17 cellular contexts compared by ENCODE assay signal in the genomic region with DNA sequence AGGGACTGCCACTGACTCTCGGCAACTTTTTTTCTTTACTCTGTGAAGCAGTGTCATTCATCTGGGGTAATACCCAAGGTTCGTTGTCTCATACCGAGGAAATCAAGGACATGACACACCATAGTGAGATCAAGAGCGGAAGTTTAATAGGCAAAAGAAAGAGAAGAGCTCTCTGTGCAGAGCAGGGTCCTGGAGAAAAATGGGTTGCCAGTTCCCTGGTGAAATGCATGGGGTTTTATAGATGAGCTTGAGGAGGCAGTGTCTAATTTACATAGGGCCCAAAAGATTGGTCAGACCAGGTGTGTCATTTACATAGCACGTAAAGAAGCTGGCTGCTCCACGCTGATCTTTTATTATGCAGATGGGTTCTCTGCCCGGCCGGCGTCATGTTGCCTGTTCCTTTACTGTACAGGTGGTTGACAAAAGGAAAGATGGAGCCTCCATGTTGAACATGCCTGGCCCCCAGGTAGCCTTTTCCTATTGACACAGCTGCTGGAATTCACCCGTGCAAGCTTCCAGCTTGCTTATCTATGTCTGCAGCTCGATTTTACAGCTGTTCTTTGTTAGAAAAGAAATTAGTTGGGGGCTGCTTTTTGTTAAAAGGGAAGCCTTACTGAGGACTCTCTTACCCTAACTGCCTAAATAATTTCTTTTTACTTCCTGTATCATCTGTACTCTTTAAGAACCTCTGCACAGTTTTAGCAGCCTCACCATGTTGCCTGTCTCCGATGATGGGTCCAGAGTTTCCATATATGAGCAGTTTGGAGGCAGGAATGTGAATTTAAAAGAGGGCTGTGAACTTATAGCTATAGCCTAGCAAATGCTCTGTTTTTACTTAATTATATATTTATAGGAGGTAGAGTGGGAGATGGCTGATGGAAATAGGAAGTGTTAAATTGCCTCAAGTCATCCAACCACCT.
DNase-seq lines count a peak whose midpoint lies in the region; ATAC-seq lines count a peak whose summit lies in the region.
"Had no signal": no experiment of that assay in that cellular context is flagged by ENCODE, and none has a peak within 500 bp of the region (broad histone marks: within the 10 kb centered on the region; RNA-seq: fewer than 3 reads in every experiment).

No MANE protein-coding gene starts in this region.

- peak overlapping the region; percentile 39 for H3K18ac ChIP-seq in mesendoderm (ENCODE audit: low read length)

- no peak overlapping the region for H2BK120ac ChIP-seq in mesendoderm (ENCODE audit: low read depth, low read length)

- H2AK5ac ChIP-seq in mesendoderm (ENCODE audit: low read length): no peak overlapping the region

- H3K27me3 ChIP-seq in HUES6 (ENCODE audit: control insufficient read depth, insufficient read depth, low read length): no peaks in the 10 kb centered on the region
- no peaks in the 10 kb centered on the region for H3K27me3 ChIP-seq in NT2/D1 (ENCODE audit: insufficient read depth, insufficient read length)
- H3K27me3 ChIP-seq in mesendoderm (ENCODE audit: insufficient read depth, low read length, poor library complexity): no peaks in the 10 kb centered on the region
- no peaks in the 10 kb centered on the region for H3K27me3 ChIP-seq in SJCRH30
- H3K27me3 ChIP-seq: Peyer's patch had no signal

- no peaks in the 10 kb centered on the region for H3K9me3 Mint-ChIP-seq in activated CD8-positive, alpha-beta memory T cell treated with anti-CD3 and anti-CD28 coated beads, Interleukin-2, amount 10 ng/mL, durations not matched to agents 7 days and 5 days (ENCODE audit: low read depth)

- H3K4me1 ChIP-seq in HUES6 (ENCODE audit: control insufficient read depth, insufficient read depth, low read length) (peaks cover 21% of the 10 kb centered on the region), NT2/D1 (ENCODE audit: insufficient read depth, insufficient read length) (no peaks in the 10 kb centered on the region), mesendoderm (ENCODE audit: control insufficient read depth, low read depth, low read length) (no peaks in the 10 kb centered on the region), SJCRH30 (no peaks in the 10 kb centered on the region)
- H3K4me1 ChIP-seq: esophagus muscularis mucosa, Peyer's patch had no signal

- no peaks in the 10 kb centered on the region for H3K36me3 ChIP-seq in HUES6 (ENCODE audit: control insufficient read depth, insufficient read depth, low read length)
- H3K36me3 ChIP-seq in NT2/D1 (ENCODE audit: insufficient read depth, insufficient read length, low read length): no peaks in the 10 kb centered on the region
- H3K36me3 ChIP-seq in mesendoderm (ENCODE audit: control insufficient read depth, insufficient read depth, low read length): no peaks in the 10 kb centered on the region
- H3K36me3 ChIP-seq in SJCRH30: no peaks in the 10 kb centered on the region
- H3K36me3 ChIP-seq: esophagus muscularis mucosa, Peyer's patch had no signal

- H2BK5ac ChIP-seq in mesendoderm (ENCODE audit: low read length): no peak overlapping the region

- H3K9ac ChIP-seq in HUES6 (ENCODE audit: low read length) (no peak overlapping the region), NT2/D1 (ENCODE audit: insufficient read length, low read depth) (no peak overlapping the region), mesendoderm (ENCODE audit: low read length) (no peak overlapping the region)

- H3K9me3 ChIP-seq in HUES6 (ENCODE audit: control insufficient read depth, insufficient read depth, low read depth, low read length): peaks cover 17% of the 10 kb centered on the region; the same call in 1 of the 2 replicates
- H3K9me3 ChIP-seq in NT2/D1 (ENCODE audit: insufficient read depth, low read length): no peaks in the 10 kb centered on the region
- H3K9me3 ChIP-seq in SJCRH30 (replicated peaks): no peaks in the 10 kb centered on the region
- H3K9me3 ChIP-seq: Peyer's patch had no signal

- H4K5ac ChIP-seq in mesendoderm (ENCODE audit: low read length): no peak overlapping the region

- DNase-seq in NCI-H2029 treated with DMSO at 0.1 percent for 48 hours (lab: John Stamatoyannopoulos, UW) (peak; percentile 65), NT2/D1 (ENCODE audit: low read depth, low spot score) (peak; percentile 38), mesendoderm (no peak), SJCRH30 (no peak)
- no peak for DNase-seq in activated CD8-positive, alpha-beta memory T cell treated with anti-CD3 and anti-CD28 coated beads, Interleukin-2, amount 10 ng/mL, durations not matched to agents 7 days and 5 days
- no peak for DNase-seq in NK-92 treated with Interleukin-12 subunit alpha and Interleukin-12 subunit beta, amount 100 ng/mL, for 24 hours (lab: John Stamatoyannopoulos, UW)
- DNase-seq in activated CD4-positive, CD25-positive, alpha-beta regulatory T cell treated with anti-CD3 and anti-CD28 coated beads, Interleukin-2, amount 50 U/mL, for 72 hours: no peak
- DNase-seq: activated CD4-positive, alpha-beta T cell treated with anti-CD3 and anti-CD28 coated beads, Interleukin-2, amount 50 U/mL, for 1 hour; activated T-cell treated with anti-CD3 and anti-CD28 coated beads, Interleukin-2, amount 50 U/mL, for 72 hours; C1 segment of cervical spinal cord; GDM1; Peyer's patch; small intestine; T-helper 2 cell had no signal

- no peaks in the 10 kb centered on the region for H3K4me1 Mint-ChIP-seq in activated CD8-positive, alpha-beta memory T cell treated with anti-CD3 and anti-CD28 coated beads, Interleukin-2, amount 10 ng/mL, durations not matched to agents 7 days and 5 days
- H3K4me1 Mint-ChIP-seq: memory B cell had no signal

- no peak overlapping the region for H3K27ac Mint-ChIP-seq in activated CD8-positive, alpha-beta memory T cell treated with anti-CD3 and anti-CD28 coated beads, Interleukin-2, amount 10 ng/mL, durations not matched to agents 7 days and 5 days
- H3K27ac Mint-ChIP-seq: activated T-cell treated with anti-CD3 and anti-CD28 coated beads, Interleukin-2, amount 50 U/mL, for 72 hours; memory B cell had no signal

- H4K8ac ChIP-seq in mesendoderm (ENCODE audit: low read depth, low read length): no peak overlapping the region

- no peaks in the 10 kb centered on the region for H3K36me3 Mint-ChIP-seq in activated CD8-positive, alpha-beta memory T cell treated with anti-CD3 and anti-CD28 coated beads, Interleukin-2, amount 10 ng/mL, durations not matched to agents 7 days and 5 days
- H3K36me3 Mint-ChIP-seq: memory B cell had no signal

- H3K56ac ChIP-seq in mesendoderm (ENCODE audit: low read length): no peak overlapping the region

- H3K4me3 ChIP-seq in HUES6 (ENCODE audit: low read depth, low read length) (peak overlapping the region; percentile 1; the same call in 1 of the 2 replicates), NT2/D1 (ENCODE audit: insufficient read length, low read depth) (no peak overlapping the region), mesendoderm (ENCODE audit: low read length) (no peak overlapping the region), SJCRH30 (no peak overlapping the region)
- H3K4me3 ChIP-seq: esophagus muscularis mucosa, Peyer's patch had no signal

- H3K23ac ChIP-seq in mesendoderm (ENCODE audit: low read length): no peak overlapping the region

- CTCF ChIA-PET in activated CD8-positive, alpha-beta memory T cell treated with anti-CD3 and anti-CD28 coated beads, Interleukin-2, amount 10 ng/mL, durations not matched to agents 7 days and 5 days (lab: Charles Lee): no interaction called here

- no peak overlapping the region for H3K4me2 ChIP-seq in mesendoderm (ENCODE audit: low read length)

- peaks cover 13% of the 10 kb centered on the region for H3K27me3 Mint-ChIP-seq in activated CD8-positive, alpha-beta memory T cell treated with anti-CD3 and anti-CD28 coated beads, Interleukin-2, amount 10 ng/mL, durations not matched to agents 7 days and 5 days

- H3K4me3 Mint-ChIP-seq in activated CD8-positive, alpha-beta memory T cell treated with anti-CD3 and anti-CD28 coated beads, Interleukin-2, amount 10 ng/mL, durations not matched to agents 7 days and 5 days: no peak overlapping the region
- H3K4me3 Mint-ChIP-seq: activated T-cell treated with anti-CD3 and anti-CD28 coated beads, Interleukin-2, amount 50 U/mL, for 72 hours; memory B cell had no signal

- no peak overlapping the region for H3K27ac ChIP-seq in HUES6 (ENCODE audit: low read depth, low read length)
- no peak overlapping the region for H3K27ac ChIP-seq in mesendoderm (ENCODE audit: low read depth, low read length)
- no peak overlapping the region for H3K27ac ChIP-seq in SJCRH30
- H3K27ac ChIP-seq: esophagus muscularis mucosa, Peyer's patch had no signal

- ATAC-seq in activated CD8-positive, alpha-beta memory T cell treated with anti-CD3 and anti-CD28 coated beads, Interleukin-2, amount 10 ng/mL, durations not matched to agents 7 days and 5 days: no peak
- ATAC-seq: activated T-cell treated with anti-CD3 and anti-CD28 coated beads, Interleukin-2, amount 50 U/mL, for 72 hours had no signal

- no peak overlapping the region for H3K4ac ChIP-seq in mesendoderm (ENCODE audit: low read depth, low read length)

- H3K79me1 ChIP-seq in mesendoderm (ENCODE audit: low read length): no peaks in the 10 kb centered on the region

- WGBS in mesendoderm (ENCODE audit: extremely low coverage, insufficient coverage, low lambda C conversion rate): no CpG with 5 or more reads among the region's 12 CpGs

- no peak overlapping the region for H2BK15ac ChIP-seq in mesendoderm (replicated peaks; ENCODE audit: low read depth)

- H3K79me2 ChIP-seq in mesendoderm (ENCODE audit: control insufficient read depth, insufficient read depth, low read length): no peaks in the 10 kb centered on the region

Comparison
In these comparisons a context has a peak if more than half of its experiments do, and no peak if none do; other contexts are left out.
1. DNase-seq: peak in NCI-H2029 treated with DMSO at 0.1 percent for 48 hours (single experiment) and NT2/D1 (single experiment); none in mesendoderm (single experiment), activated CD8-positive, alpha-beta memory T cell treated with anti-CD3 and anti-CD28 coated beads, Interleukin-2, amount 10 ng/mL, durations not matched to agents 7 days and 5 days (single experiment), NK-92 treated with Interleukin-12 subunit alpha and Interleukin-12 subunit beta, amount 100 ng/mL, for 24 hours (single experiment), SJCRH30 (0 of 2) and activated CD4-positive, CD25-positive, alpha-beta regulatory T cell treated with anti-CD3 and anti-CD28 coated beads, Interleukin-2, amount 50 U/mL, for 72 hours (single experiment).